20 cellular contexts compared by ENCODE assay signal in genomic region chr3:124671123-124671522, GRCh38. TPM values are rescaled to one million over a fixed set of nuclear protein-coding genes. Genes with fewer than 3 reads are reported as not detected.
A peak's percentile ranks its signal among the peaks of the same experiment; 100 is the strongest.
DNase-seq lines count a peak whose midpoint lies in the region; ATAC-seq and TF ChIP-seq lines count a peak whose summit lies in the region.
"Had no signal": no experiment of that assay in that cellular context is flagged by ENCODE, and none has a peak within 500 bp of the region (broad histone marks: within the 10 kb centered on the region; RNA-seq: fewer than 3 reads in every experiment).

No MANE protein-coding gene starts in this region.

- CTCF ChIA-PET in activated CD4-positive, alpha-beta T cell treated with anti-CD3 and anti-CD28 coated beads, Interleukin-2, amount 10 ng/mL, durations not matched to agents 7 days and 5 days (lab: Charles Lee), result interaction anchor here (0.9 to 1.6 kb wide), 4 partner anchors 13 to 101 kb away, joined by 3 to 4 read pairs (median 3); no protein-coding TSS in a partner anchor

- no peak overlapping the region for H3K4me2 ChIP-seq in mesenchymal stem cell (ENCODE audit: low read length, poor library complexity, severe bottlenecking)

- H3K36me3 ChIP-seq in mesenchymal stem cell (ENCODE audit: control insufficient read depth in 1 of 2, insufficient read depth in 2 of 2, low read depth in 1 of 2, low read length in 2 of 2), result peaks cover 0 to 18% of the 10 kb centered on the region in 2 experiments

- H4K91ac ChIP-seq in mesenchymal stem cell (ENCODE audit: low read length), result no peak overlapping the region

- no peak overlapping the region for H2BK120ac ChIP-seq in mesenchymal stem cell (ENCODE audit: low read depth, low read length)

- WGBS in mesenchymal stem cell, result 96% methylated on average over 3 of the region's 5 CpGs

- no peak overlapping the region for H2BK15ac ChIP-seq in mesenchymal stem cell (ENCODE audit: low read depth, poor library complexity, severe bottlenecking)

- POLR2A ChIA-PET in activated CD4-positive, alpha-beta T cell treated with anti-CD3 and anti-CD28 coated beads, Interleukin-2, amount 10 ng/mL, durations not matched to agents 7 days and 5 days (lab: Charles Lee), result no interaction called here

- H3K27ac ChIP-seq in mesenchymal stem cell (ENCODE audit: low read length, poor library complexity, severe bottlenecking), result no peak overlapping the region
- H3K27ac ChIP-seq: vagina had no signal

- H3K9me3 ChIP-seq in mesenchymal stem cell (ENCODE audit: control insufficient read depth, low read length), result no peaks in the 10 kb centered on the region
- H3K9me3 ChIP-seq: mucosa of descending colon, vagina had no signal

- H3K18ac ChIP-seq in mesenchymal stem cell (ENCODE audit: low read depth in 1 of 2, low read length in 2 of 2), result no peak overlapping the region

- peak in 1 of 2 donors; percentile 29 for ATAC-seq in activated naive CD4-positive, alpha-beta T cell treated with anti-CD3 and anti-CD28 coated beads, Interleukin-2, amount 50 U/mL, for 72 hours
- ATAC-seq in natural killer cell, result peak; percentile 85 to 97 (median 93)
- ATAC-seq: activated CD4-positive, CD25-positive, alpha-beta regulatory T cell treated with anti-CD3 and anti-CD28 coated beads, Interleukin-2, amount 50 U/mL, for 24 hours; mucosa of descending colon; right cardiac atrium had no signal

- no peak overlapping the region for H3K4ac ChIP-seq in mesenchymal stem cell (ENCODE audit: low read depth in 1 of 2, low read length in 2 of 2)

- no peaks in the 10 kb centered on the region for H3K4me1 ChIP-seq in mesenchymal stem cell (ENCODE audit: control insufficient read depth, insufficient read depth, low read depth, low read length)
- H3K4me1 ChIP-seq: vagina had no signal

- peaks cover 25% of the 10 kb centered on the region for H3K4me1 Mint-ChIP-seq in activated CD4-positive, alpha-beta T cell treated with anti-CD3 and anti-CD28 coated beads, Interleukin-2, amount 10 ng/mL, durations not matched to agents 7 days and 5 days
- H3K4me1 Mint-ChIP-seq in natural killer cell, result peaks cover 33 to 39% of the 10 kb centered on the region in 2 donors

- no peak overlapping the region for H3K4me3 Mint-ChIP-seq in activated CD4-positive, alpha-beta T cell treated with anti-CD3 and anti-CD28 coated beads, Interleukin-2, amount 10 ng/mL, durations not matched to agents 7 days and 5 days
- peak overlapping the region; percentile 74 for H3K4me3 Mint-ChIP-seq in natural killer cell

- DNase-seq in activated CD4-positive, alpha-beta T cell treated with anti-CD3 and anti-CD28 coated beads, Interleukin-2, amount 10 ng/mL, durations not matched to agents 7 days and 5 days, result no peak
- DNase-seq in activated CD4-positive, alpha-beta T cell treated with anti-CD3 and anti-CD28 coated beads, Interleukin-2, amount 50 U/mL, for 48 hours, result no peak
- DNase-seq in Kasumi-1 (lab: John Stamatoyannopoulos, UW), result peak; percentile 20 to 23
- DNase-seq in activated naive CD4-positive, alpha-beta T cell treated with anti-CD3 and anti-CD28 coated beads, Interleukin-2, amount 50 U/mL, for 72 hours (ENCODE audit: low spot score in 2 of 2), result no peak
- no peak for DNase-seq in natural killer cell
- DNase-seq in NCI-H345 (lab: John Stamatoyannopoulos, UW), result no peak
- DNase-seq in kidney glomerular epithelial cell (lab: John Stamatoyannopoulos, UW), result no peak
- no peak for DNase-seq in mesenchymal stem cell
- DNase-seq: activated T-cell treated with anti-CD3 and anti-CD28 coated beads for 4 hours, aorta, foreskin fibroblast, HCEC 1CT, NCI-H1694, NCI-H226, occipital lobe, right cardiac atrium, Right ventricle myocardium superior had no signal

- intact Hi-C loops in natural killer cell (cut with micrococcal nuclease), result loop anchor here (1.0 kb wide), 1 partner anchor 19 kb away; no protein-coding TSS in a partner anchor

- H3K27me3 Mint-ChIP-seq in activated CD4-positive, alpha-beta T cell treated with anti-CD3 and anti-CD28 coated beads, Interleukin-2, amount 10 ng/mL, durations not matched to agents 7 days and 5 days, result peaks cover 4% of the 10 kb centered on the region
- H3K27me3 Mint-ChIP-seq in natural killer cell (ENCODE audit: low read depth in 2 of 2), result no peaks in the 10 kb centered on the region

- H3K14ac ChIP-seq in mesenchymal stem cell (ENCODE audit: low read length in 2 of 2), result no peak overlapping the region

- TF ChIP-seq CTCF in natural killer cell (IDR thresholded peaks at IDR 0.05), result no peak

- no peak overlapping the region for H4K8ac ChIP-seq in mesenchymal stem cell (ENCODE audit: low read length)

- H3K9me3 Mint-ChIP-seq in activated CD4-positive, alpha-beta T cell treated with anti-CD3 and anti-CD28 coated beads, Interleukin-2, amount 10 ng/mL, durations not matched to agents 7 days and 5 days, result peaks cover 10% of the 10 kb centered on the region
- peaks cover 9% of the 10 kb centered on the region in 2 donors for H3K9me3 Mint-ChIP-seq in activated naive CD4-positive, alpha-beta T cell treated with anti-CD3 and anti-CD28 coated beads, Interleukin-2, amount 50 U/mL, for 72 hours
- H3K9me3 Mint-ChIP-seq in natural killer cell, result peaks cover 6 to 7% of the 10 kb centered on the region in 2 donors

- H3K36me3 Mint-ChIP-seq in activated CD4-positive, alpha-beta T cell treated with anti-CD3 and anti-CD28 coated beads, Interleukin-2, amount 10 ng/mL, durations not matched to agents 7 days and 5 days (ENCODE audit: low read depth), result peaks cover 7% of the 10 kb centered on the region
- H3K36me3 Mint-ChIP-seq in activated naive CD4-positive, alpha-beta T cell treated with anti-CD3 and anti-CD28 coated beads, Interleukin-2, amount 50 U/mL, for 72 hours, result peaks cover 17 to 20% of the 10 kb centered on the region in 2 donors
- H3K36me3 Mint-ChIP-seq in natural killer cell, result peaks cover 20% of the 10 kb centered on the region

- no peaks in the 10 kb centered on the region for H3K27me3 ChIP-seq in mesenchymal stem cell (ENCODE audit: control insufficient read depth in 1 of 2, insufficient read depth in 1 of 2, low read length in 2 of 2)
- H3K27me3 ChIP-seq: vagina had no signal

- H3K9ac ChIP-seq in mesenchymal stem cell (ENCODE audit: low read length), result no peak overlapping the region

- H3K23ac ChIP-seq in mesenchymal stem cell (ENCODE audit: low read length in 2 of 2), result no peak overlapping the region

- H2BK5ac ChIP-seq in mesenchymal stem cell (ENCODE audit: low read depth, low read length, poor library complexity, severe bottlenecking), result no peak overlapping the region

- H3K27ac Mint-ChIP-seq in activated CD4-positive, alpha-beta T cell treated with anti-CD3 and anti-CD28 coated beads, Interleukin-2, amount 10 ng/mL, durations not matched to agents 7 days and 5 days, result peak overlapping the region; percentile 67
- peak overlapping the region; percentile 2 to 58 for H3K27ac Mint-ChIP-seq in activated naive CD4-positive, alpha-beta T cell treated with anti-CD3 and anti-CD28 coated beads, Interleukin-2, amount 50 U/mL, for 72 hours
- H3K27ac Mint-ChIP-seq in natural killer cell, result peak overlapping the region; percentile 65 to 82

- H3K79me1 ChIP-seq in mesenchymal stem cell (replicated peaks; ENCODE audit: low read length, poor library complexity, severe bottlenecking), result no peaks in the 10 kb centered on the region

- no peak overlapping the region for H2AK5ac ChIP-seq in mesenchymal stem cell (ENCODE audit: low read length, severe bottlenecking)

- H2AFZ ChIP-seq in mesenchymal stem cell (ENCODE audit: low read depth, low read length), result no peak overlapping the region

- no peak overlapping the region for H2BK12ac ChIP-seq in mesenchymal stem cell (ENCODE audit: low read length in 2 of 2)

- H3K4me3 ChIP-seq in mesenchymal stem cell (ENCODE audit: insufficient read depth in 1 of 2, low read depth in 1 of 2, low read length in 2 of 2), result no peak overlapping the region
- H3K4me3 ChIP-seq: mucosa of descending colon, vagina had no signal

RNA-seq across cellular contexts. Expression of gene UMPS, which starts 59.1 kb away (rescaled TPM):
- total RNA-seq in activated CD4-positive, alpha-beta T cell treated with anti-CD3 and anti-CD28 coated beads, Interleukin-2, amount 10 ng/mL, durations not matched to agents 7 days and 5 days, result 10 to 100 TPM; 26.9 to 27.8 TPM
- 10 to 100 TPM; 32.2 to 45.6 TPM for total RNA-seq in activated naive CD4-positive, alpha-beta T cell treated with anti-CD3 and anti-CD28 coated beads, Interleukin-2, amount 50 U/mL, for 72 hours
- total RNA-seq in natural killer cell, result 10 to 100 TPM in 2 of 3 donors, 1 to 10 TPM in 1; 9.1 to 21.2 (median 12.2) TPM
- 10.5 TPM for polyA plus RNA-seq in mesenchymal stem cell (2013, experiment 1 of 2)
- polyA plus RNA-seq in mesenchymal stem cell (2013, experiment 2 of 2), result 10.9 TPM

Comparison
In these comparisons a context has a peak if more than half of its experiments do, and no peak if none do; other contexts are left out.
1. DNase-seq: peak in Kasumi-1 (2 of 2); none in activated CD4-positive, alpha-beta T cell treated with anti-CD3 and anti-CD28 coated beads, Interleukin-2, amount 10 ng/mL, durations not matched to agents 7 days and 5 days (single experiment), activated CD4-positive, alpha-beta T cell treated with anti-CD3 and anti-CD28 coated beads, Interleukin-2, amount 50 U/mL, for 48 hours (0 of 2), activated naive CD4-positive, alpha-beta T cell treated with anti-CD3 and anti-CD28 coated beads, Interleukin-2, amount 50 U/mL, for 72 hours (0 of 2), natural killer cell (single experiment), NCI-H345 (single experiment), kidney glomerular epithelial cell (single experiment) and mesenchymal stem cell (single experiment).
2. Peak in every context shown above with its lines, with median percentiles within 50 percentile points of each other: H3K27ac Mint-ChIP-seq.